In genomic region chr18:80258640-80259039, GRCh38 we compare ENCODE assay signal across 15 cellular contexts. TPM values are rescaled to one million over a fixed set of nuclear protein-coding genes. Genes with fewer than 3 reads are reported as not detected.
DNase-seq lines count a peak whose midpoint lies in the region; ATAC-seq and TF ChIP-seq lines count a peak whose summit lies in the region.
"Had no signal": no experiment of that assay in that cellular context is flagged by ENCODE, and none has a peak within 500 bp of the region (broad histone marks: within the 10 kb centered on the region; RNA-seq: fewer than 3 reads in every experiment).

No MANE protein-coding gene starts in this region.

- DNase-seq in stimulated activated naive CD8-positive, alpha-beta T cell treated with anti-CD3 and anti-CD28 coated beads, Interleukin-15, amount 100 ng/mL, for 72 hours, result no peak
- DNase-seq in stimulated activated naive CD8-positive, alpha-beta T cell treated with anti-CD3 and anti-CD28 coated beads, Interleukin-15, Interleukin-2, amounts not matched to agents 100 U/mL and 50 U/mL, for 24 hours, result no peak
- no peak for DNase-seq in lower lobe of right lung
- DNase-seq in aorta, result no peak
- no peak for DNase-seq in brain microvascular endothelial cell
- DNase-seq in NCI-H1092 treated with DMSO at 0.1 percent for 48 hours (lab: John Stamatoyannopoulos, UW), result no peak
- DNase-seq in SHP77 (lab: John Stamatoyannopoulos, UW), result no peak
- DNase-seq: BE2C; CD4-positive, alpha-beta memory T cell; COR-L47; DMS153; DMS79 treated with DMSO at 0.1 percent for 48 hours; EL had no signal

- no peaks in the 10 kb centered on the region for H3K9me3 Mint-ChIP-seq in stimulated activated naive CD8-positive, alpha-beta T cell treated with anti-CD3 and anti-CD28 coated beads, Interleukin-15, amount 100 ng/mL, for 72 hours
- H3K9me3 Mint-ChIP-seq: CD4-positive, alpha-beta memory T cell had no signal

- intact Hi-C loops in lower lobe of right lung (cut with DNase I) (no loop called here), aorta (cut with DNase I) (no loop called here)

- in situ Hi-C loops in brain microvascular endothelial cell (cut with HindIII; ENCODE audit: low pct_ligation_motif_present, low sequenced_read_pairs), result no loop called here

- H3K4me1 ChIP-seq in lower lobe of right lung (no peaks in the 10 kb centered on the region), aorta (ENCODE audit: control insufficient read depth in 1 of 2, insufficient read depth in 2 of 2, low read length in 2 of 2) (no peaks in the 10 kb centered on the region)
- H3K4me1 ChIP-seq: BE2C had no signal

- no peak overlapping the region for H3K27ac Mint-ChIP-seq in stimulated activated naive CD8-positive, alpha-beta T cell treated with anti-CD3 and anti-CD28 coated beads, Interleukin-15, amount 100 ng/mL, for 72 hours
- H3K27ac Mint-ChIP-seq: CD4-positive, alpha-beta memory T cell had no signal

- peak; percentile 66 for ATAC-seq in stimulated activated naive CD8-positive, alpha-beta T cell treated with anti-CD3 and anti-CD28 coated beads, Interleukin-15, amount 100 ng/mL, for 72 hours
- ATAC-seq in stimulated activated naive CD8-positive, alpha-beta T cell treated with anti-CD3 and anti-CD28 coated beads, Interleukin-15, Interleukin-2, amounts not matched to agents 100 U/mL and 50 U/mL, for 24 hours, result no peak
- ATAC-seq in esophagus mucosa, result peak; percentile 18
- ATAC-seq in lower lobe of right lung, result peak; percentile 41 to 48
- ATAC-seq in aorta (ENCODE audit: low FRiP score), result peak; percentile 52

- H3K4me1 Mint-ChIP-seq in stimulated activated naive CD8-positive, alpha-beta T cell treated with anti-CD3 and anti-CD28 coated beads, Interleukin-15, amount 100 ng/mL, for 72 hours, result no peaks in the 10 kb centered on the region
- H3K4me1 Mint-ChIP-seq: CD4-positive, alpha-beta memory T cell had no signal

- peaks cover 21% of the 10 kb centered on the region for H3K27me3 Mint-ChIP-seq in stimulated activated naive CD8-positive, alpha-beta T cell treated with anti-CD3 and anti-CD28 coated beads, Interleukin-15, amount 100 ng/mL, for 72 hours

- H3K4me3 ChIP-seq in lower lobe of right lung (no peak overlapping the region), aorta (ENCODE audit: low read length in 2 of 2) (no peak overlapping the region), brain microvascular endothelial cell (ENCODE audit: low read depth, low read length) (no peak overlapping the region)

- no peaks in the 10 kb centered on the region for H3K36me3 ChIP-seq in lower lobe of right lung
- no peaks in the 10 kb centered on the region for H3K36me3 ChIP-seq in aorta (ENCODE audit: control insufficient read depth in 1 of 2, insufficient read depth in 2 of 2, low read length in 1 of 2)
- H3K36me3 ChIP-seq in brain microvascular endothelial cell (replicated peaks), result no peaks in the 10 kb centered on the region
- H3K36me3 ChIP-seq: BE2C had no signal

- TF ChIP-seq CTCF in lower lobe of right lung (IDR thresholded peaks at IDR 0.05), result no peak
- TF ChIP-seq CTCF in brain microvascular endothelial cell (IDR thresholded peaks at IDR 0.05; ENCODE audit: low read depth, low read length, missing control alignments), result no peak

- H3K27ac ChIP-seq in lower lobe of right lung (no peak overlapping the region), aorta (ENCODE audit: low read depth in 1 of 2, low read length in 2 of 2) (no peak overlapping the region), brain microvascular endothelial cell (no peak overlapping the region)
- H3K27ac ChIP-seq: C4-2B had no signal

- H3K9me3 ChIP-seq in lower lobe of right lung (no peaks in the 10 kb centered on the region), aorta (ENCODE audit: control insufficient read depth, low read length) (no peaks in the 10 kb centered on the region)
- H3K9me3 ChIP-seq: BE2C had no signal

- no peak overlapping the region for H3K4me3 Mint-ChIP-seq in stimulated activated naive CD8-positive, alpha-beta T cell treated with anti-CD3 and anti-CD28 coated beads, Interleukin-15, amount 100 ng/mL, for 72 hours
- H3K4me3 Mint-ChIP-seq: CD4-positive, alpha-beta memory T cell had no signal

- 75 to 79% methylated on average over 2 to 3 of the region's 3 CpGs for WGBS in aorta, 2 donors

- H3K27me3 ChIP-seq in lower lobe of right lung (ENCODE audit: low read depth), result no peaks in the 10 kb centered on the region
- no peaks in the 10 kb centered on the region for H3K27me3 ChIP-seq in aorta (ENCODE audit: control insufficient read depth in 1 of 2, insufficient read depth in 2 of 2, low read length in 1 of 2)
- H3K27me3 ChIP-seq in brain microvascular endothelial cell (replicated peaks), result no peaks in the 10 kb centered on the region
- H3K27me3 ChIP-seq: BE2C had no signal

RNA-seq across cellular contexts. Expression of gene PARD6G, which starts 11.3 kb away (rescaled TPM):
- 33.8 TPM for total RNA-seq in esophagus mucosa
- total RNA-seq in lower lobe of right lung, result 7.3 TPM
- 1 to 10 TPM; 3.8 to 4.1 TPM for total RNA-seq in aorta
- 1 to 10 TPM in 1 of 2 donors, under 1 TPM in 1; 0.38 to 1.8 TPM for polyA plus RNA-seq in aorta
